In genomic region chr19:45356760-45357444, GRCh38 we compare ENCODE assay signal across 1 cellular context.
TF ChIP-seq lines count a peak whose summit lies in the region.

No MANE protein-coding gene starts in this region.

TF ChIP-seq in A549, 52 proteins besides CTCF, POLR2A, EP300 and RAD21 (continued from another document):
- no peak for TF ChIP-seq SMC3 (IDR thresholded peaks at IDR 0.05)
- no peak for TF ChIP-seq SREBF2 (IDR thresholded peaks at IDR 0.05)
